In genomic region chr5:130627145-130627544, GRCh38 we compare ENCODE assay signal across 28 cellular contexts.
"Had no signal": no experiment of that assay in that cellular context is flagged by ENCODE, and none has a peak within 500 bp of the region (broad histone marks: within the 10 kb centered on the region; RNA-seq: fewer than 3 reads in every experiment).

No MANE protein-coding gene starts in this region.

- H3K27ac Mint-ChIP-seq: dendritic cell treated with granulocyte-macrophage colony-stimulating factor and Interleukin-4, amounts not matched to agents 40 ng/mL and 50 ng/mL, for 4 days; effector memory CD8-positive, alpha-beta T cell; endodermal cell had no signal

- H3K4me3 ChIP-seq: colonic mucosa, coronary artery, dorsolateral prefrontal cortex, esophagus muscularis mucosa, esophagus squamous epithelium, gastrocnemius medialis, gastroesophageal sphincter, heart left ventricle, hepatocyte had no signal

- H3K4me1 Mint-ChIP-seq: endodermal cell had no signal

- H3K9me3 ChIP-seq: colonic mucosa, gastrocnemius medialis had no signal

- H2AFZ ChIP-seq: hepatocyte had no signal

- H3K27me3 ChIP-seq: colonic mucosa, dorsolateral prefrontal cortex, esophagus muscularis mucosa, esophagus squamous epithelium, foreskin keratinocyte, gastrocnemius medialis, gastroesophageal sphincter, heart left ventricle, hepatocyte had no signal

- H3K4me2 ChIP-seq: hepatocyte had no signal

- H3K27ac ChIP-seq: colonic mucosa, coronary artery, dorsolateral prefrontal cortex, epithelial cell of prostate, esophagus muscularis mucosa, esophagus squamous epithelium, foreskin keratinocyte, gastrocnemius medialis, gastroesophageal sphincter, heart left ventricle, hepatocyte had no signal

- H3K4me1 ChIP-seq: colonic mucosa, esophagus muscularis mucosa, esophagus squamous epithelium, foreskin keratinocyte, gastrocnemius medialis, gastroesophageal sphincter, heart left ventricle had no signal

- H3K27me3 Mint-ChIP-seq: dendritic cell treated with granulocyte-macrophage colony-stimulating factor and Interleukin-4, amounts not matched to agents 40 ng/mL and 50 ng/mL, for 4 days; effector memory CD8-positive, alpha-beta T cell had no signal

- H3K79me2 ChIP-seq: hepatocyte had no signal

- ATAC-seq: effector memory CD8-positive, alpha-beta T cell; esophagus mucosa; foreskin keratinocyte; gastrocnemius medialis; gastroesophageal sphincter; heart left ventricle had no signal

- H3K36me3 ChIP-seq: colonic mucosa, esophagus muscularis mucosa, esophagus squamous epithelium, gastrocnemius medialis, gastroesophageal sphincter, heart left ventricle had no signal

- H3K4me3 Mint-ChIP-seq: dendritic cell treated with granulocyte-macrophage colony-stimulating factor and Interleukin-4, amounts not matched to agents 40 ng/mL and 50 ng/mL, for 4 days; effector memory CD8-positive, alpha-beta T cell; endodermal cell had no signal

- DNase-seq: colonic mucosa; cortex of kidney; dermis blood vessel endothelial cell; dorsolateral prefrontal cortex; effector CD4-positive, alpha-beta T cell; effector CD8-positive, alpha-beta T cell; effector memory CD4-positive, alpha-beta T cell; effector memory CD8-positive, alpha-beta T cell; endodermal cell; erythroblast; esophagus squamous epithelium; foreskin fibroblast; foreskin keratinocyte; foreskin melanocyte; gastrocnemius medialis; glutamatergic neuron; head of caudate nucleus; heart left ventricle had no signal

- FAIRE-seq: endometrium, endothelial cell of umbilical vein, frontal cortex had no signal
